17 cellular contexts compared by ENCODE assay signal in genomic region chr4:104330125-104330524, GRCh38.
A peak's percentile ranks its signal among the peaks of the same experiment; 100 is the strongest.
DNase-seq lines count a peak whose midpoint lies in the region; ATAC-seq, FAIRE-seq and TF ChIP-seq lines count a peak whose summit lies in the region.
"Had no signal": no experiment of that assay in that cellular context is flagged by ENCODE, and none has a peak within 500 bp of the region (broad histone marks: within the 10 kb centered on the region; RNA-seq: fewer than 3 reads in every experiment).

No MANE protein-coding gene starts in this region.

- no peaks in the 10 kb centered on the region for H4K20me1 ChIP-seq in OCI-LY1 (ENCODE audit: insufficient read depth, low read length)
- H4K20me1 ChIP-seq: BLaER1 had no signal

- no peak for TF ChIP-seq POLR2A in GM12892 (IDR thresholded peaks at IDR 0.05; ENCODE audit: low read depth, low read length)

- H3K27ac ChIP-seq in OCI-LY1 (ENCODE audit: low read depth, low read length, poor library complexity, severe bottlenecking) = no peak overlapping the region
- H3K27ac ChIP-seq: BLaER1 had no signal

- peak overlapping the region; percentile 16; the same call in 1 of the 2 replicates for H2AFZ ChIP-seq in OCI-LY1 (ENCODE audit: low read length)

- no peaks in the 10 kb centered on the region for H3K27me3 ChIP-seq in OCI-LY1 (ENCODE audit: insufficient read depth, low read length)
- H3K27me3 ChIP-seq: BLaER1 had no signal

- no peak for DNase-seq in GM12892 (ENCODE audit: insufficient read length)
- DNase-seq in NCI-H2227 treated with DMSO at 0.1 percent for 48 hours (lab: John Stamatoyannopoulos, UW) = no peak
- DNase-seq in T-helper 2 cell = no peak
- DNase-seq in NCI-H446 (lab: John Stamatoyannopoulos, UW) = no peak
- DNase-seq in COLO668 (lab: John Stamatoyannopoulos, UW; ENCODE audit: unreplicated experiment) = no peak
- DNase-seq: 8988T, AML-193, Calu3, DMS 273 treated with DMSO at 0.1 percent for 48 hours, HCEC 1CT, HFFc6, KG1 had no signal

- no peak overlapping the region for H3K9ac ChIP-seq in OCI-LY1 (ENCODE audit: low read length)
- H3K9ac ChIP-seq: BLaER1 had no signal

- FAIRE-seq in GM12892 (lab: Jason Lieb, UNC) = peak; percentile 88
- FAIRE-seq: GM12891 had no signal

- no peaks in the 10 kb centered on the region for H3K36me3 ChIP-seq in OCI-LY1 (ENCODE audit: insufficient read depth, low read length)
- H3K36me3 ChIP-seq: BLaER1 had no signal

- no peaks in the 10 kb centered on the region for H3K79me2 ChIP-seq in OCI-LY1 (ENCODE audit: insufficient read depth, low read length)

- H3K4me1 ChIP-seq in OCI-LY1 (ENCODE audit: insufficient read depth, low read length, severe bottlenecking) = peaks cover 21% of the 10 kb centered on the region
- H3K4me1 ChIP-seq: BLaER1 had no signal

- no peaks in the 10 kb centered on the region for H3K9me3 ChIP-seq in OCI-LY1 (ENCODE audit: low read length)
- H3K9me3 ChIP-seq: BLaER1 had no signal

- TF ChIP-seq CTCF in OCI-LY1 (IDR thresholded peaks at IDR 0.05; ENCODE audit: low read length) = no peak

- ATAC-seq in GM19351 (IDR thresholded peaks at IDR 0.05; ENCODE audit: unreplicated experiment) (peak; percentile 63), HG02870 (IDR thresholded peaks at IDR 0.05; ENCODE audit: unreplicated experiment) (peak; percentile 65)

- no peak overlapping the region for H3K4me3 ChIP-seq in OCI-LY1 (ENCODE audit: low read depth, low read length, poor library complexity, severe bottlenecking)
- H3K4me3 ChIP-seq: BLaER1 had no signal

- H3F3A ChIP-seq in OCI-LY1 (ENCODE audit: insufficient read depth, low read length) = no peaks in the 10 kb centered on the region

- H3K9me2 ChIP-seq in OCI-LY1 (ENCODE audit: low read depth, low read length) = no peaks in the 10 kb centered on the region

- H3K4me2 ChIP-seq in OCI-LY1 (ENCODE audit: low read length) = no peak overlapping the region
- H3K4me2 ChIP-seq: BLaER1 had no signal
